ENCODE assay signal across 34 cellular contexts in the genomic region with DNA sequence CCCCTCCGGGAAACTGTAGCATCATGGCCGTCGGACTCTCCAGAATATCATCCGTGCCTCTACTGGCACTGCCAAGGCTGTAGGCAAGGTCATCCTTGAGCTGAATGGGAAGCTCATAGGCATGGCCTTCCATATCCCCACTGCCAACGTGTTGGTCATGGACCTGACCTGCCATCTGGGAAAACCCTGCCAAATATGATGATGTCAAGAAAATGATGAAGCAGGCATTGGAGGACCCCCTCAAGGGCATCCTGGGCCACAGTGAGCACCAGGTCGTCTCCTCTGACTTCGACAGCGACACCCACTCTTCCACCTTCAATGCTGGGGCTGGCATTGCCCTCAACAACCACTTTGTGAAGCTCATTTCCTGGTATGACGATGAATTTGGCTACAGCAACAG.
"Had no signal": no experiment of that assay in that cellular context is flagged by ENCODE, and none has a peak within 500 bp of the region (broad histone marks: within the 10 kb centered on the region; RNA-seq: fewer than 3 reads in every experiment).

No MANE protein-coding gene starts in this region.

- H3K27ac ChIP-seq: adrenal gland, body of pancreas, esophagus muscularis mucosa, foreskin keratinocyte, gastrocnemius medialis, heart left ventricle had no signal

- H3K27me3 Mint-ChIP-seq: activated CD4-positive, alpha-beta T cell treated with anti-CD3 and anti-CD28 coated beads for 36 hours; activated naive CD4-positive, alpha-beta T cell treated with anti-CD3 and anti-CD28 coated beads, Interleukin-2, amount 50 U/mL, for 24 hours had no signal

- H3K4me3 ChIP-seq: adrenal gland, body of pancreas, esophagus muscularis mucosa, gastrocnemius medialis, heart left ventricle had no signal

- H3K27me3 ChIP-seq: adrenal gland, body of pancreas, esophagus muscularis mucosa, foreskin keratinocyte, gastrocnemius medialis, heart left ventricle had no signal

- H3K4me1 Mint-ChIP-seq: activated CD4-positive, alpha-beta T cell treated with anti-CD3 and anti-CD28 coated beads for 36 hours; activated CD4-positive, alpha-beta T cell treated with anti-CD3 and anti-CD28 coated beads, Interleukin-2, amount 10 ng/mL, durations not matched to agents 24 days and 14 days; activated naive CD4-positive, alpha-beta T cell treated with anti-CD3 and anti-CD28 coated beads, Interleukin-2, amount 50 U/mL, for 24 hours; activated naive CD8-positive, alpha-beta T cell treated with anti-CD3 and anti-CD28 coated beads for 36 hours; activated naive CD8-positive, alpha-beta T cell treated with anti-CD3 and anti-CD28 coated beads, Interleukin-2, amount 50 U/mL, for 24 hours; endodermal cell had no signal

- DNase-seq: activated CD4-positive, alpha-beta memory T cell treated with anti-CD3 and anti-CD28 coated beads for 36 hours; activated CD4-positive, alpha-beta T cell treated with anti-CD3 and anti-CD28 coated beads for 36 hours; activated CD4-positive, alpha-beta T cell treated with anti-CD3 and anti-CD28 coated beads, Interleukin-2, amount 10 ng/mL, durations not matched to agents 24 days and 14 days; activated CD4-positive, CD25-positive, alpha-beta regulatory T cell; activated CD4-positive, CD25-positive, alpha-beta regulatory T cell treated with anti-CD3 and anti-CD28 coated beads, Interleukin-2, amount 50 U/mL, for 72 hours; activated CD8-positive, alpha-beta T cell treated with anti-CD3 and anti-CD28 coated beads, Interleukin-2, amount 10 ng/mL, durations not matched to agents 7 days and 5 days; activated effector memory CD4-positive, alpha-beta T cell treated with Interleukin-2 at 50 U/mL for 16 hours; activated gamma-delta T cell treated with Interleukin-2 at 50 U/mL for 16 hours; activated naive CD4-positive, alpha-beta T cell treated with Interleukin-2 at 50 U/mL for 16 hours; activated naive CD8-positive, alpha-beta T cell treated with anti-CD3 and anti-CD28 coated beads for 36 hours; activated naive CD8-positive, alpha-beta T cell treated with anti-CD3 and anti-CD28 coated beads, Interleukin-2, amount 50 U/mL, for 24 hours; activated T-cell treated with anti-CD3 and anti-CD28 coated beads, Interleukin-2, amount 50 U/mL, for 4 hours; amygdala; aorta; body of pancreas; caudate nucleus; cortex of kidney; effector memory CD4-positive, alpha-beta T cell; endodermal cell; erythroblast; foreskin keratinocyte; gastrocnemius medialis; glutamatergic neuron; heart left ventricle; SW 1271; T-cell; T1000 had no signal

- ATAC-seq: activated CD4-positive, alpha-beta T cell treated with anti-CD3 and anti-CD28 coated beads for 36 hours; activated CD8-positive, alpha-beta T cell treated with anti-CD3 and anti-CD28 coated beads, Interleukin-2, amount 10 ng/mL, durations not matched to agents 7 days and 5 days; activated naive CD8-positive, alpha-beta T cell treated with anti-CD3 and anti-CD28 coated beads, Interleukin-2, amount 50 U/mL, for 24 hours; activated T-cell treated with anti-CD3 and anti-CD28 coated beads, Interleukin-2, amount 50 U/mL, for 4 hours; activated T-helper 17 cell treated with anti-CD3 and anti-CD28 coated beads, Interleukin-2, amount 50 U/mL, for 72 hours; body of pancreas; foreskin keratinocyte; gastrocnemius medialis; heart left ventricle; T-cell had no signal

- H3K4me3 Mint-ChIP-seq: activated CD4-positive, alpha-beta memory T cell treated with anti-CD3 and anti-CD28 coated beads for 36 hours; activated CD4-positive, alpha-beta T cell treated with anti-CD3 and anti-CD28 coated beads for 36 hours; activated CD4-positive, alpha-beta T cell treated with anti-CD3 and anti-CD28 coated beads, Interleukin-2, amount 10 ng/mL, durations not matched to agents 24 days and 14 days; activated CD8-positive, alpha-beta T cell treated with anti-CD3 and anti-CD28 coated beads, Interleukin-2, amount 10 ng/mL, durations not matched to agents 7 days and 5 days; activated naive CD4-positive, alpha-beta T cell treated with anti-CD3 and anti-CD28 coated beads, Interleukin-2, amount 50 U/mL, for 24 hours; activated naive CD8-positive, alpha-beta T cell treated with anti-CD3 and anti-CD28 coated beads for 36 hours; activated naive CD8-positive, alpha-beta T cell treated with anti-CD3 and anti-CD28 coated beads, Interleukin-2, amount 50 U/mL, for 24 hours; activated T-cell treated with anti-CD3 and anti-CD28 coated beads, Interleukin-2, amount 50 U/mL, for 4 hours; activated T-helper 17 cell treated with anti-CD3 and anti-CD28 coated beads, Interleukin-2, amount 50 U/mL, for 72 hours; endodermal cell; T-cell; T-helper 1 cell treated with Interleukin-12 subunit alpha and Interleukin-12 subunit beta and Interleukin-4 antibody, amounts not matched to agents 30 μg/mL and 1 μg/mL, for 36 hours; T-helper 2 cell treated with Interferon-gamma antibody and Interleukin-4, amounts not matched to agents 5 μg/mL and 100 μg/mL, for 36 hours had no signal

- H3K9me3 ChIP-seq: adrenal gland, body of pancreas, gastrocnemius medialis had no signal

- H3K36me3 Mint-ChIP-seq: T-cell had no signal

- FAIRE-seq: colon had no signal

- H3K9me3 Mint-ChIP-seq: activated CD4-positive, alpha-beta T cell treated with anti-CD3 and anti-CD28 coated beads, Interleukin-2, amount 10 ng/mL, durations not matched to agents 24 days and 14 days; activated naive CD8-positive, alpha-beta T cell treated with anti-CD3 and anti-CD28 coated beads, Interleukin-2, amount 50 U/mL, for 24 hours; activated T-helper 17 cell treated with anti-CD3 and anti-CD28 coated beads, Interleukin-2, amount 50 U/mL, for 72 hours had no signal

- H3K36me3 ChIP-seq: adrenal gland, esophagus muscularis mucosa, gastrocnemius medialis, heart left ventricle had no signal

- H3K4me1 ChIP-seq: adrenal gland, body of pancreas, esophagus muscularis mucosa, foreskin keratinocyte, gastrocnemius medialis had no signal

- H3K27ac Mint-ChIP-seq: activated CD4-positive, alpha-beta memory T cell treated with anti-CD3 and anti-CD28 coated beads for 36 hours; activated CD4-positive, alpha-beta T cell treated with anti-CD3 and anti-CD28 coated beads for 36 hours; activated CD4-positive, alpha-beta T cell treated with anti-CD3 and anti-CD28 coated beads, Interleukin-2, amount 10 ng/mL, durations not matched to agents 24 days and 14 days; activated CD8-positive, alpha-beta T cell treated with anti-CD3 and anti-CD28 coated beads, Interleukin-2, amount 10 ng/mL, durations not matched to agents 7 days and 5 days; activated naive CD4-positive, alpha-beta T cell treated with anti-CD3 and anti-CD28 coated beads, Interleukin-2, amount 50 U/mL, for 24 hours; activated naive CD8-positive, alpha-beta T cell treated with anti-CD3 and anti-CD28 coated beads for 36 hours; activated naive CD8-positive, alpha-beta T cell treated with anti-CD3 and anti-CD28 coated beads, Interleukin-2, amount 50 U/mL, for 24 hours; activated T-helper 17 cell treated with anti-CD3 and anti-CD28 coated beads, Interleukin-2, amount 50 U/mL, for 72 hours; endodermal cell; T-cell; T-helper 1 cell treated with Interleukin-12 subunit alpha and Interleukin-12 subunit beta and Interleukin-4 antibody, amounts not matched to agents 30 μg/mL and 1 μg/mL, for 36 hours; T-helper 2 cell treated with Interferon-gamma antibody and Interleukin-4, amounts not matched to agents 5 μg/mL and 100 μg/mL, for 36 hours had no signal
